Comparison of ENCODE assay signal across 24 cellular contexts in the genomic region with DNA sequence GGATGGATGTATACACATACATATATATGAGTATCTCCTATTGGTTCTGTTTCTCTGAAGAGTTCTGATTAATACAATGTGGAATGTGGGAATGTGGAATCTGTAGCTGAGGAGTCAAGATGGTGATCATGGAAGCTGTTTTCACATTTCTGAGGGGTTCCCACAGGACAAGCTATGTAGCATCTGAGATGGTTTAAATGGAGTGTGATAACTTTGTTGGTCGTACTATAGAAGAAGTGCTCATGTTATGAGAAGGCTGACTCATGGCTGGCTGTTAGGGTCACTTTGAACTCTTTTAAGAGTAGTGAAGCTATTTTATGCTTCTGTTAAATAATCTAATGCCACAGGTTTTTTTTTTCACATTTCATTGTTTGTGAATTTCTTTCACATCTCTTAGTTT.
DNase-seq lines count a peak whose midpoint lies in the region; ATAC-seq and TF ChIP-seq lines count a peak whose summit lies in the region.
"Had no signal": no experiment of that assay in that cellular context is flagged by ENCODE, and none has a peak within 500 bp of the region (broad histone marks: within the 10 kb centered on the region; RNA-seq: fewer than 3 reads in every experiment).

No MANE protein-coding gene starts in this region.

- no peak overlapping the region for H3K4me3 Mint-ChIP-seq in HFFc6
- no peak overlapping the region for H3K4me3 Mint-ChIP-seq in CD8-positive, alpha-beta T cell
- H3K4me3 Mint-ChIP-seq: CD4-positive, alpha-beta memory T cell; GM23338; H9 had no signal

- H3K36me3 ChIP-seq in CD8-positive, alpha-beta T cell (ENCODE audit: insufficient read depth, low read length): no peaks in the 10 kb centered on the region

- no peak overlapping the region for H3K27ac ChIP-seq in AG04450 (ENCODE audit: low read depth, low read length)
- no peak overlapping the region for H3K27ac ChIP-seq in CD8-positive, alpha-beta T cell (ENCODE audit: low read depth, low read length)
- H3K27ac ChIP-seq: RWPE1 had no signal

- peaks cover 3% of the 10 kb centered on the region; the same call in 1 of the 2 replicates for H3K27me3 Mint-ChIP-seq in HFFc6 (ENCODE audit: insufficient read depth)
- no peaks in the 10 kb centered on the region for H3K27me3 Mint-ChIP-seq in CD8-positive, alpha-beta T cell (ENCODE audit: low read depth)
- H3K27me3 Mint-ChIP-seq: CD4-positive, alpha-beta memory T cell had no signal

- H3K4me1 ChIP-seq in CD8-positive, alpha-beta T cell (ENCODE audit: insufficient read depth, low read length): no peaks in the 10 kb centered on the region

- CTCF ChIA-PET in AG04450 (lab: Charles Lee): interaction anchor here (1.2 kb wide), 1 partner anchor 936 kb away, joined by 3 read pairs; no protein-coding TSS in a partner anchor
- CTCF ChIA-PET in CD8-positive, alpha-beta T cell (lab: Charles Lee): no interaction called here

- H3K27ac Mint-ChIP-seq in HFFc6: no peak overlapping the region
- no peak overlapping the region for H3K27ac Mint-ChIP-seq in CD8-positive, alpha-beta T cell
- H3K27ac Mint-ChIP-seq: GM23338, H9 had no signal

- TF ChIP-seq CTCF in AG04450 (IDR thresholded peaks at IDR 0.05; ENCODE audit: low read depth, low read length) (no peak), HFFc6 (IDR thresholded peaks at IDR 0.05) (no peak), choroid plexus epithelial cell (conservative IDR thresholded peaks at IDR 0.05; ENCODE audit: low read depth, low read length) (no peak), omental fat pad (IDR thresholded peaks at IDR 0.05) (no peak)
- TF ChIP-seq CTCF in CD8-positive, alpha-beta T cell (IDR thresholded peaks at IDR 0.05): no peak

- H3K4me1 Mint-ChIP-seq in HFFc6 (ENCODE audit: low read depth): peaks cover 6% of the 10 kb centered on the region; the same call in 1 of the 2 replicates
- H3K4me1 Mint-ChIP-seq in CD8-positive, alpha-beta T cell (ENCODE audit: low read depth): no peaks in the 10 kb centered on the region
- H3K4me1 Mint-ChIP-seq: CD4-positive, alpha-beta memory T cell had no signal

- POLR2A ChIA-PET in AG04450 (lab: Yijun Ruan, JAX): no interaction called here
- POLR2A ChIA-PET in CD8-positive, alpha-beta T cell (lab: Charles Lee): no interaction called here

- H3K9me3 ChIP-seq in AG04450 (ENCODE audit: control insufficient read depth, insufficient read depth, low read length): no peaks in the 10 kb centered on the region
- no peaks in the 10 kb centered on the region for H3K9me3 ChIP-seq in CD8-positive, alpha-beta T cell (ENCODE audit: low read length)

- no peak for ATAC-seq in CD8-positive, alpha-beta T cell
- no peak for ATAC-seq in omental fat pad (ENCODE audit: low FRiP score)
- ATAC-seq: GM23338, Panc1 had no signal

- H3K4me3 ChIP-seq in AG04450 (ENCODE audit: low read depth, low read length) (no peak overlapping the region), choroid plexus epithelial cell (ENCODE audit: low read depth, low read length) (no peak overlapping the region), skeletal muscle cell (ENCODE audit: low read depth, low read length) (no peak overlapping the region)
- H3K4me3 ChIP-seq in CD8-positive, alpha-beta T cell (ENCODE audit: low read depth, low read length): no peak overlapping the region
- H3K4me3 ChIP-seq: GM23338 had no signal

- no peaks in the 10 kb centered on the region for H3K27me3 ChIP-seq in AG04450 (ENCODE audit: control insufficient read depth, insufficient read depth, low read length)
- H3K27me3 ChIP-seq in CD8-positive, alpha-beta T cell (ENCODE audit: insufficient read depth, low read length): no peaks in the 10 kb centered on the region

- intact Hi-C loops in CD8-positive, alpha-beta T cell (cut with DNase I, micrococcal nuclease): no loop called here

- DNase-seq in AG04450 (ENCODE audit: low read depth, low spot score) (peak; percentile 3), HFFc6 (peak; percentile 4), choroid plexus epithelial cell (ENCODE audit: low read depth) (peak; percentile 35), skeletal muscle cell (ENCODE audit: low read depth) (peak; percentile 22), AML-193 (lab: John Stamatoyannopoulos, UW) (no peak), omental fat pad (ENCODE audit: low spot score) (no peak)
- DNase-seq in CD8-positive, alpha-beta T cell: no peak
- DNase-seq: 8988T; ACHN; C1 segment of cervical spinal cord; Calu3; CD4-positive, alpha-beta memory T cell; DMS79 treated with DMSO at 0.1 percent for 48 hours; H9; KBM-7; MV-4-11; NCI-H1105 treated with DMSO at 0.1 percent for 48 hours; NCI-H2029; NCI-H2227 treated with DMSO at 0.1 percent for 48 hours; NCI-H526 treated with DMSO at 0.1 percent for 48 hours; SHP77 had no signal

- no peaks in the 10 kb centered on the region for H3K9me3 Mint-ChIP-seq in HFFc6
- H3K9me3 Mint-ChIP-seq in CD8-positive, alpha-beta T cell: peaks cover 3% of the 10 kb centered on the region
- H3K9me3 Mint-ChIP-seq: GM23338, H9 had no signal

- H3K36me3 Mint-ChIP-seq in HFFc6 (ENCODE audit: low read depth): no peaks in the 10 kb centered on the region
- H3K36me3 Mint-ChIP-seq in CD8-positive, alpha-beta T cell: no peaks in the 10 kb centered on the region
- H3K36me3 Mint-ChIP-seq: CD4-positive, alpha-beta memory T cell had no signal

Comparison
In these comparisons a context has a peak if more than half of its experiments do, and no peak if none do; other contexts are left out.
1. DNase-seq: peak in AG04450 (single experiment), HFFc6 (single experiment), choroid plexus epithelial cell (single experiment) and skeletal muscle cell (single experiment); none in CD8-positive, alpha-beta T cell (0 of 7), AML-193 (0 of 2) and omental fat pad (single experiment).